25 cellular contexts compared by ENCODE assay signal in the genomic region with DNA sequence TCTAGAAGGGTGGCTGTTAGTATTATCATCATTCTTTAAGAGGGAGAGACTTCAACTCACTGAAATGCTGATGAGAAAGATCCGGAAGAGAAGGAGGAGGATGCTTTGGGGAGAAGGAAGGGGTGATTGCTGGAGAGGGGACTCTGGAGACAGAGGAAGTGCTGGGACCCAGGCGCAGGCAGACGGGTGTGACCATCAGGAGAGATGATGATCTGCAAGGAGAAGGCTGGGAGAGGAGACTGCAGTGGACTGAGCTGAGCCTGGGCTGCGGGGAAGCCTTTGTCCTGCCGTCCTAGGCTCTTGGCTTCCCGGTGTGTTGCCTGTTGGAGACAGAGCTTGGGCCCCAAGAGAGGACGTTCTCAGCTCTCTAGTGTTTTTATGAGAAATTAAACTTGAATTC. TPM values are rescaled to one million over a fixed set of nuclear protein-coding genes. Genes with fewer than 3 reads are reported as not detected.
DNase-seq lines count a peak whose midpoint lies in the region; ATAC-seq, FAIRE-seq and TF ChIP-seq lines count a peak whose summit lies in the region.
"Had no signal": no experiment of that assay in that cellular context is flagged by ENCODE, and none has a peak within 500 bp of the region (broad histone marks: within the 10 kb centered on the region; RNA-seq: fewer than 3 reads in every experiment).

No MANE protein-coding gene starts in this region.

- H3K27me3 Mint-ChIP-seq in neural crest cell (ENCODE audit: low read depth) = peaks cover 47% of the 10 kb centered on the region

- CTCF ChIA-PET in IMR-90 (lab: Yijun Ruan, JAX) = interaction anchor here (0.9 kb wide), 1 partner anchor 23 kb away, joined by 3 read pairs; the partner anchor contains the start of gene RASD2
- CTCF ChIA-PET in H1 (lab: Charles Lee; ENCODE audit: partially characterized antibody) = interaction anchor here (1.0 to 4.5 kb wide), 5 partner anchors 11 to 64 kb away, joined by 4 to 29 read pairs (median 9); no protein-coding TSS in a partner anchor

- H4K8ac ChIP-seq in IMR-90 (ENCODE audit: low read depth in 2 of 2, low read length in 2 of 2) (0 out of 4 replicates have a peak overlapping the region, but pooled peaks of 1 of the 2 experiments have one; percentile 5), H1 (ENCODE audit: extremely low read depth, insufficient read depth, low read length) (no peak overlapping the region)

- no peak for TF ChIP-seq EP300 in H1 (IDR thresholded peaks at IDR 0.05; ENCODE audit: borderline replicate concordance in 1 of 2, low read depth in 2 of 2, low read length in 2 of 2)

- WGBS in IMR-90 (ENCODE audit: extremely low coverage in 2 of 2, insufficient read length in 1 of 2), 2 experiments = 83% methylated on average over 3 of the region's 7 CpGs; no CpG with 5 or more reads in 1 of the 2 experiments
- 54% methylated on average over 7 of the region's 7 CpGs; no CpG with 5 or more reads in 1 of the 2 experiments for WGBS in H1 (ENCODE audit: extremely low coverage in 1 of 2, insufficient coverage in 1 of 2, insufficient read length in 1 of 2, insufficient replicate concordance in 2 of 2, low coverage in 1 of 2, low lambda C conversion rate in 2 of 2, missing lambda C conversion rate in 1 of 2), 2 experiments

- H2BK5ac ChIP-seq in IMR-90 (ENCODE audit: low read depth, low read length, poor library complexity, severe bottlenecking) = no peak overlapping the region
- no peak overlapping the region; the same call in 1 of the 2 replicates for H2BK5ac ChIP-seq in H1 (ENCODE audit: low read depth, low read length)

- H3K36me3 Mint-ChIP-seq in neural crest cell (ENCODE audit: low read depth) = no peaks in the 10 kb centered on the region
- H3K36me3 Mint-ChIP-seq: CD4-positive, alpha-beta memory T cell had no signal

- peaks cover 24% of the 10 kb centered on the region for H3K4me1 Mint-ChIP-seq in neural crest cell
- H3K4me1 Mint-ChIP-seq: CD4-positive, alpha-beta memory T cell had no signal

- peak overlapping the region; percentile 67 for H4K91ac ChIP-seq in IMR-90 (ENCODE audit: insufficient read depth, low read depth, low read length)
- no peak overlapping the region for H4K91ac ChIP-seq in H1 (replicated peaks; ENCODE audit: insufficient read length, low read length)

- no peak overlapping the region for H3K4me3 ChIP-seq in BLaER1 treated with 17β-estradiol and CSF1 and Interleukin-3, amounts not matched to agents 10 nM and 100 nM
- H3K4me3 ChIP-seq in IMR-90 (ENCODE audit: insufficient read depth, low read depth, low read length) (no peak overlapping the region), H1 (ENCODE audit: extremely low read depth in 1 of 4, insufficient read depth in 2 of 4, low read depth in 3 of 4, low read length in 4 of 4) (no peak overlapping the region), uterus (no peak overlapping the region)

- no peak overlapping the region for H3K4me3 Mint-ChIP-seq in neural crest cell

- H3K27ac Mint-ChIP-seq in neural crest cell (ENCODE audit: unreplicated experiment) = peak overlapping the region; percentile 6
- H3K27ac Mint-ChIP-seq: IgD-negative memory B cell had no signal

- no peaks in the 10 kb centered on the region for H3K79me2 ChIP-seq in H1 (ENCODE audit: control insufficient read depth in 1 of 2, insufficient read depth in 2 of 2, low read length in 2 of 2)

- H2BK12ac ChIP-seq in H1 (ENCODE audit: low read depth, low read length) = peak overlapping the region; percentile 82; the same call in 1 of the 2 replicates

- peaks cover 0 to 10% (median 0%) of the 10 kb centered on the region in 11 experiments; a peak in 2 of 22 replicates for H4K20me1 ChIP-seq in BLaER1 treated with 17β-estradiol and CSF1 and Interleukin-3, amounts not matched to agents 10 nM and 100 nM
- H4K20me1 ChIP-seq in IMR-90 (ENCODE audit: insufficient read depth, low read length) = no peaks in the 10 kb centered on the region
- H4K20me1 ChIP-seq in H1 (replicated peaks in 1 of 2; ENCODE audit: control insufficient read depth in 1 of 2, insufficient read depth in 2 of 2, low read length in 2 of 2) = no peaks in the 10 kb centered on the region

- H4K5ac ChIP-seq in IMR-90 (ENCODE audit: low read depth, low read length) (0 out of 2 replicates have a peak overlapping the region, but pooled peaks have one; percentile 22), H1 (ENCODE audit: insufficient read length, low read depth, low read length) (no peak overlapping the region)

- dilution Hi-C loops in IMR-90 (cut with HindIII; ENCODE audit: low sequenced_read_pairs, unreplicated experiment) = no loop called here

- peak overlapping the region; percentile 65; the same call in 1 of the 3 replicates for H2BK15ac ChIP-seq in IMR-90 (ENCODE audit: low read depth, low read length)
- H2BK15ac ChIP-seq in H1 (ENCODE audit: low read length) = no peak overlapping the region

- ATAC-seq in IMR-90 (ENCODE audit: low read depth) = no peak

- BruUV-seq in IMR-90 (replicated peaks; lab: Mats Ljungman, UMichigan) = no TSS peak

- no peak overlapping the region for H3K9ac ChIP-seq in BLaER1 treated with 17β-estradiol and CSF1 and Interleukin-3, amounts not matched to agents 10 nM and 100 nM
- H3K9ac ChIP-seq in IMR-90 (ENCODE audit: low read depth, low read length) = no peak overlapping the region
- H3K9ac ChIP-seq in H1 (replicated peaks in 1 of 4; ENCODE audit: extremely low read depth in 1 of 4, low read depth in 3 of 4, low read length in 3 of 4) = no peak overlapping the region

- H2BK120ac ChIP-seq in IMR-90 (ENCODE audit: low read depth, low read length) (peak overlapping the region; percentile 69), H1 (replicated peaks; ENCODE audit: low read depth, low read length) (no peak overlapping the region)

- H3K4me2 ChIP-seq in BLaER1 treated with 17β-estradiol and CSF1 and Interleukin-3, amounts not matched to agents 10 nM and 100 nM = peak overlapping the region; percentile 7 to 77 (median 59); a peak in 16 of 22 replicates
- no peak overlapping the region for H3K4me2 ChIP-seq in IMR-90 (ENCODE audit: low read depth, low read length)
- no peak overlapping the region for H3K4me2 ChIP-seq in H1 (ENCODE audit: insufficient read depth in 1 of 2, low read depth in 2 of 2, low read length in 2 of 2)

- FAIRE-seq in H1 (lab: Jason Lieb, UNC) = no peak
- FAIRE-seq: GM12892, H54 had no signal

- TF ChIP-seq CTCF in IMR-90 (conservative IDR thresholded peaks at IDR 0.05; ENCODE audit: low read depth, low read length) (no peak), H1 (IDR thresholded peaks at IDR 0.05; ENCODE audit: control extremely low read depth in 1 of 3, insufficient read depth in 1 of 3, low read depth in 1 of 3, low read length in 3 of 3) (no peak), neural crest cell (conservative IDR thresholded peaks at IDR 0.05) (no peak), uterus (IDR thresholded peaks at IDR 0.05) (no peak)

- H3K23ac ChIP-seq in IMR-90 (ENCODE audit: low read depth, low read length) (peak overlapping the region; percentile 71; the same call in 1 of the 2 replicates), H1 (ENCODE audit: insufficient read length) (no peak overlapping the region)

- peaks cover 19% of the 10 kb centered on the region for H3K9me1 ChIP-seq in IMR-90 (ENCODE audit: insufficient read depth, low read length)

- H3K56ac ChIP-seq in IMR-90 (ENCODE audit: extremely low read depth, insufficient read depth, low read length) = no peak overlapping the region
- no peak overlapping the region for H3K56ac ChIP-seq in H1 (replicated peaks; ENCODE audit: insufficient read length, low read depth, low read length)

- TF ChIP-seq RAD21 in IMR-90 (IDR thresholded peaks at IDR 0.05; ENCODE audit: low read length) (no peak), H1 (IDR thresholded peaks at IDR 0.05 in 1 of 2, conservative IDR thresholded peaks at IDR 0.05 in 1 of 2; ENCODE audit: low read depth in 2 of 2, low read length in 2 of 2) (no peak)

- in situ Hi-C loops in IMR-90 (cut with MboI; ENCODE audit: low sequenced_read_pairs) = no loop called here

- H3K4me1 ChIP-seq in BLaER1 treated with 17β-estradiol and CSF1 and Interleukin-3, amounts not matched to agents 10 nM and 100 nM = peaks cover 25 to 61% (median 46%) of the 10 kb centered on the region in 10 experiments
- H3K4me1 ChIP-seq in IMR-90 (ENCODE audit: control insufficient read depth, insufficient read depth, low read length) (peaks cover 23% of the 10 kb centered on the region), H1 (replicated peaks in 1 of 4; ENCODE audit: control insufficient read depth in 3 of 4, insufficient read depth in 4 of 4, low read length in 3 of 4) (peaks cover 0 to 7% (median 7%) of the 10 kb centered on the region in 4 experiments; a peak in 5 of 7 replicates), uterus (peaks cover 0 to 4% of the 10 kb centered on the region in 2 donors)
- H3K4me1 ChIP-seq: BE2C had no signal

- H3K27me3 ChIP-seq in BLaER1 treated with 17β-estradiol and CSF1 and Interleukin-3, amounts not matched to agents 10 nM and 100 nM = 0 out of 22 replicates have a peak, but pooled peaks cover 0 to 3% (median 0%) of the 10 kb centered on the region in 11 experiments
- no peaks in the 10 kb centered on the region for H3K27me3 ChIP-seq in IMR-90 (ENCODE audit: control insufficient read depth, insufficient read depth, low read length)
- H3K27me3 ChIP-seq in H1 (replicated peaks in 1 of 4; ENCODE audit: control insufficient read depth in 3 of 4, extremely low read depth in 1 of 4, insufficient read depth in 3 of 4, low read length in 3 of 4) = no peaks in the 10 kb centered on the region
- H3K27me3 ChIP-seq in uterus = no peaks in the 10 kb centered on the region
- H3K27me3 ChIP-seq: BE2C had no signal

- H2AK5ac ChIP-seq in IMR-90 (ENCODE audit: low read depth, low read length) (peak overlapping the region; percentile 85), H1 (ENCODE audit: low read depth, low read length) (no peak overlapping the region)

- POLR2A ChIA-PET in IMR-90 (lab: Charles Lee; ENCODE audit: unreplicated experiment) = no interaction called here
- POLR2A ChIA-PET in H1 (lab: Charles Lee; ENCODE audit: partially characterized antibody) = no interaction called here

- H3K27ac ChIP-seq in BLaER1 treated with 17β-estradiol and CSF1 and Interleukin-3, amounts not matched to agents 10 nM and 100 nM = no peak overlapping the region
- H3K27ac ChIP-seq in IMR-90 (ENCODE audit: insufficient read depth, low read length) = no peak overlapping the region
- H3K27ac ChIP-seq in H1 (ENCODE audit: low read depth, low read length) = no peak overlapping the region
- H3K27ac ChIP-seq in uterus = no peak overlapping the region

- H3K36me3 ChIP-seq in BLaER1 treated with 17β-estradiol and CSF1 and Interleukin-3, amounts not matched to agents 10 nM and 100 nM = no peaks in the 10 kb centered on the region
- H3K36me3 ChIP-seq in IMR-90 (ENCODE audit: control insufficient read depth, insufficient read depth, low read length) (no peaks in the 10 kb centered on the region), H1 (ENCODE audit: control insufficient read depth in 2 of 4, insufficient read depth in 4 of 4, low read length in 3 of 4) (no peaks in the 10 kb centered on the region), uterus (no peaks in the 10 kb centered on the region)
- H3K36me3 ChIP-seq: BE2C had no signal

- H2BK20ac ChIP-seq in IMR-90 (ENCODE audit: low read depth, low read length) (peak overlapping the region; percentile 79), H1 (ENCODE audit: low read length) (no peak overlapping the region)

- no peak for DNase-seq in IMR-90
- no peak for DNase-seq in H1 (ENCODE audit: low read depth in 1 of 2, low spot score in 2 of 2)
- DNase-seq in neural crest cell (ENCODE audit: low read depth, low spot score) = no peak
- DNase-seq in NK-92 (lab: John Stamatoyannopoulos, UW; ENCODE audit: unreplicated experiment) = no peak
- no peak for DNase-seq in uterus
- DNase-seq in NCI-H2196 (lab: John Stamatoyannopoulos, UW; ENCODE audit: unreplicated experiment) = no peak
- DNase-seq: BE2C; Caco-2; CD4-positive, alpha-beta memory T cell; DND-41; NCI-H1417; NCI-H1694 treated with DMSO at 0.1 percent for 48 hours; NCI-H2081 treated with DMSO at 0.1 percent for 48 hours; NCI-H2171 treated with DMSO at 0.1 percent for 48 hours; NCI-H446; NCI-H526; Right ventricle myocardium superior had no signal

- H3K9me3 ChIP-seq in BLaER1 treated with 17β-estradiol and CSF1 and Interleukin-3, amounts not matched to agents 10 nM and 100 nM (replicated peaks in 1 of 11) = peaks cover 0 to 5% (median 0%) of the 10 kb centered on the region in 11 experiments; a peak in 3 of 22 replicates
- H3K9me3 ChIP-seq in IMR-90 (ENCODE audit: control insufficient read depth, insufficient read depth, low read length) (peaks cover 6% of the 10 kb centered on the region), H1 (ENCODE audit: insufficient read depth in 2 of 2, low read depth in 1 of 2, low read length in 1 of 2) (no peaks in the 10 kb centered on the region), uterus (no peaks in the 10 kb centered on the region)
- H3K9me3 ChIP-seq: BE2C, Caco-2 had no signal

- H3K79me1 ChIP-seq in IMR-90 (ENCODE audit: low read depth in 1 of 2, low read length in 2 of 2) = no peaks in the 10 kb centered on the region
- H3K79me1 ChIP-seq in H1 (ENCODE audit: low read depth, low read length) = no peaks in the 10 kb centered on the region

- no peaks in the 10 kb centered on the region for H3K9me3 Mint-ChIP-seq in neural crest cell
- H3K9me3 Mint-ChIP-seq: CD4-positive, alpha-beta memory T cell; IgD-negative memory B cell had no signal

- peak overlapping the region; percentile 58 for H3K14ac ChIP-seq in IMR-90 (replicated peaks; ENCODE audit: low read depth, low read length)
- H3K14ac ChIP-seq in H1 (ENCODE audit: insufficient read length) = no peak overlapping the region

- H2AFZ ChIP-seq in IMR-90 (replicated peaks; ENCODE audit: low read length, poor library complexity) = peak overlapping the region; percentile 66
- peak overlapping the region; percentile 61; the same call in 1 of the 2 replicates for H2AFZ ChIP-seq in H1 (ENCODE audit: low read length)

- TF ChIP-seq POLR2A in IMR-90 (IDR thresholded peaks at IDR 0.05; ENCODE audit: low read depth, low read length) (no peak), H1 (IDR thresholded peaks at IDR 0.05; ENCODE audit: control extremely low read depth in 1 of 2, low read depth in 2 of 2, low read length in 2 of 2) (no peak), uterus (IDR thresholded peaks at IDR 0.05) (no peak)

- H3K18ac ChIP-seq in IMR-90 (ENCODE audit: low read depth, low read length) (peak overlapping the region; percentile 30; the same call in 1 of the 2 replicates), H1 (ENCODE audit: extremely low read depth, low read length) (0 out of 2 replicates have a peak overlapping the region, but pooled peaks have one; percentile 68)

- peak overlapping the region; percentile 13 for H2AK9ac ChIP-seq in IMR-90 (replicated peaks; ENCODE audit: low read depth, low read length, poor library complexity)

- intact Hi-C loops in IMR-90 (cut with micrococcal nuclease) = no loop called here
- intact Hi-C loops in uterus (cut with DNase I; ENCODE audit: low total_unique reads) = no loop called here

- H3K23me2 ChIP-seq in H1 (ENCODE audit: low read depth, low read length) = no peaks in the 10 kb centered on the region

- H3K4ac ChIP-seq in IMR-90 (ENCODE audit: low read depth, low read length) (peak overlapping the region; percentile 68), H1 (replicated peaks; ENCODE audit: insufficient read length, low read depth, low read length) (no peak overlapping the region)

RNA-seq across cellular contexts. Expression of gene RASD2, which starts 22.6 kb away (rescaled TPM):
- under 0.01 TPM in 2 replicates for total RNA-seq in IMR-90 (2012; rRNA removed)
- 0.32 and 0.36 TPM in 2 replicates for polyA plus RNA-seq in IMR-90 (2012; rRNA removed)
- polyA plus RNA-seq in IMR-90 (2012; cell fraction: cytosol; rRNA removed) = 0.21 and 0.26 TPM in 2 replicates
- polyA plus RNA-seq in IMR-90 (2012; cell fraction: nucleus; rRNA removed; ENCODE audit: low replicate concordance) = 0.42 and 0.53 TPM in 2 replicates
- total RNA-seq in H1 (2021; fragmentation: NEBNext Ultra II Directional; extraction: Animal tissue kit (Norgen Biotek cat#: 25700)) = 4.4 and 5.1 TPM in 2 replicates
- polyA plus RNA-seq in H1 (2011; rRNA removed) = 1.9 and 3.8 TPM in 2 replicates
- 1.5 TPM for polyA plus RNA-seq in H1 (2011; cell fraction: cytosol; rRNA removed)
- 2.6 TPM for polyA plus RNA-seq in H1 (2011; cell fraction: nucleus; rRNA removed)
- polyA plus RNA-seq in H1 (2012, experiment 1 of 2) = 2.0 to 4.3 TPM (median 3.4 TPM) in 4 replicates
- polyA plus RNA-seq in H1 (2012, experiment 2 of 2) = 3.1 TPM
- 3.4 TPM for polyA plus RNA-seq in H1 (2013, experiment 1 of 2)
- 3.6 TPM for polyA plus RNA-seq in H1 (2013, experiment 2 of 2)
- 1.5 and 1.9 TPM in 2 replicates for polyA minus RNA-seq in H1 (2011; rRNA and poly(A)+ RNA removed)
- 3.6 TPM for polyA minus RNA-seq in H1 (2011; cell fraction: cytosol; rRNA and poly(A)+ RNA removed)
- polyA minus RNA-seq in H1 (2011; cell fraction: nucleus; rRNA and poly(A)+ RNA removed) = 1.8 TPM
- total RNA-seq in neural crest cell = not detected in 2 replicates
- 10 to 100 TPM in 1 of 4 donors, 1 to 10 TPM in 1, not detected in 2; 4.9 to 10.7 TPM for total RNA-seq in uterus
- total RNA-seq: CD4-positive, alpha-beta memory T cell; G401; HT1080; T-helper 1 cell treated with Interleukin-12 subunit alpha and Interleukin-12 subunit beta and Interleukin-4 antibody, amounts not matched to agents 30 ng/mL and 1 ng/mL, for 36 hours had no signal
- polyA plus RNA-seq: IgD-negative memory B cell had no signal

RNA-seq across cellular contexts. Expression of gene MB, which starts 53.9 kb away (rescaled TPM):
- not detected in 2 replicates for total RNA-seq in IMR-90 (2012; rRNA removed)
- not detected in 2 replicates for polyA plus RNA-seq in IMR-90 (2012; rRNA removed)
- polyA plus RNA-seq in IMR-90 (2012; cell fraction: cytosol; rRNA removed) = not detected in 2 replicates
- not detected in 2 replicates for polyA plus RNA-seq in IMR-90 (2012; cell fraction: nucleus; rRNA removed; ENCODE audit: low replicate concordance)
- not detected in 2 replicates for total RNA-seq in H1 (2021; fragmentation: NEBNext Ultra II Directional; extraction: Animal tissue kit (Norgen Biotek cat#: 25700))
- polyA plus RNA-seq in H1 (2011; rRNA removed) = 1.5 and 1.7 TPM in 2 replicates
- polyA plus RNA-seq in H1 (2011; cell fraction: cytosol; rRNA removed) = 1.6 TPM
- polyA plus RNA-seq in H1 (2011; cell fraction: nucleus; rRNA removed) = 1.5 TPM
- polyA plus RNA-seq in H1 (2012, experiment 1 of 2) = 0.31 to 1.7 TPM (median 1.2 TPM) in 4 replicates
- polyA plus RNA-seq in H1 (2012, experiment 2 of 2) = 0.24 TPM
- polyA plus RNA-seq in H1 (2013, experiment 1 of 2) = 0.10 TPM
- 0.11 TPM for polyA plus RNA-seq in H1 (2013, experiment 2 of 2)
- polyA minus RNA-seq in H1 (2011; rRNA and poly(A)+ RNA removed) = 0.63 TPM in 1 of 2 replicates, not detected in the other
- polyA minus RNA-seq in H1 (2011; cell fraction: cytosol; rRNA and poly(A)+ RNA removed) = not detected
- not detected for polyA minus RNA-seq in H1 (2011; cell fraction: nucleus; rRNA and poly(A)+ RNA removed)
- total RNA-seq in neural crest cell = not detected in 2 replicates
- 1 to 10 TPM in 2 of 4 donors, not detected in 2; 1.8 to 2.5 TPM for total RNA-seq in uterus
- total RNA-seq: CD4-positive, alpha-beta memory T cell; G401; HT1080; SK-MEL-5 had no signal
- polyA plus RNA-seq: CD4-positive, alpha-beta memory T cell; IgD-negative memory B cell had no signal

Comparison
In these comparisons a context has a peak if more than half of its experiments do, and no peak if none do; other contexts are left out.
1. H3K4me2 ChIP-seq: peak in BLaER1 treated with 17β-estradiol and CSF1 and Interleukin-3, amounts not matched to agents 10 nM and 100 nM (11 of 11); none in IMR-90 (single experiment) and H1 (0 of 2).